In genomic region chr4:41471672-41472071, GRCh38 we compare ENCODE assay signal across 15 cellular contexts.
DNase-seq lines count a peak whose midpoint lies in the region; ATAC-seq, FAIRE-seq and TF ChIP-seq lines count a peak whose summit lies in the region.
"Had no signal": no experiment of that assay in that cellular context is flagged by ENCODE, and none has a peak within 500 bp of the region (broad histone marks: within the 10 kb centered on the region; RNA-seq: fewer than 3 reads in every experiment).

No MANE protein-coding gene starts in this region.

- peak overlapping the region; percentile 57; the same call in 1 of the 2 replicates for H3K27ac Mint-ChIP-seq in HFFc6
- H3K27ac Mint-ChIP-seq in stimulated activated effector memory CD8-positive, alpha-beta T cell treated with anti-CD3 and anti-CD28 coated beads, Interleukin-12 subunit alpha, Interleukin-12 subunit beta, amount 100 ng/mL, for 72 hours, result no peak overlapping the region

- H3K9me3 Mint-ChIP-seq in HFFc6, result no peaks in the 10 kb centered on the region
- peaks cover 9% of the 10 kb centered on the region for H3K9me3 Mint-ChIP-seq in stimulated activated effector memory CD8-positive, alpha-beta T cell treated with anti-CD3 and anti-CD28 coated beads, Interleukin-12 subunit alpha, Interleukin-12 subunit beta, amount 100 ng/mL, for 72 hours

- FAIRE-seq in A549 (lab: Jason Lieb, UNC), result no peak

- peak overlapping the region; percentile 70 to 72; a peak in 4 of 6 replicates for H3K27ac ChIP-seq in A549
- H3K27ac ChIP-seq in caudate nucleus (ENCODE audit: low read depth, low read length), result peak overlapping the region; percentile 78
- H3K27ac ChIP-seq in prostate gland, result peak overlapping the region; percentile 8 to 58

- peak overlapping the region; percentile 58; the same call in 1 of the 2 replicates for H3K4me3 Mint-ChIP-seq in HFFc6
- no peak overlapping the region for H3K4me3 Mint-ChIP-seq in stimulated activated effector memory CD8-positive, alpha-beta T cell treated with anti-CD3 and anti-CD28 coated beads, Interleukin-12 subunit alpha, Interleukin-12 subunit beta, amount 100 ng/mL, for 72 hours

- H3K36me3 Mint-ChIP-seq in HFFc6 (ENCODE audit: low read depth), result peaks cover 7% of the 10 kb centered on the region; the same call in 1 of the 2 replicates
- no peaks in the 10 kb centered on the region for H3K36me3 Mint-ChIP-seq in stimulated activated effector memory CD8-positive, alpha-beta T cell treated with anti-CD3 and anti-CD28 coated beads, Interleukin-12 subunit alpha, Interleukin-12 subunit beta, amount 100 ng/mL, for 72 hours

- TF ChIP-seq RAD21 in A549 (conservative IDR thresholded peaks at IDR 0.05 in 1 of 2, IDR thresholded peaks at IDR 0.05 in 1 of 2), result no peak

- no peaks in the 10 kb centered on the region for H3K27me3 ChIP-seq in prostate gland (replicated peaks; ENCODE audit: insufficient read depth)

- POLR2A ChIA-PET in A549 (lab: Yijun Ruan, JAX), result no interaction called here

- H3K9me3 ChIP-seq in A549, result no peaks in the 10 kb centered on the region
- H3K9me3 ChIP-seq in prostate gland, result no peaks in the 10 kb centered on the region
- no peaks in the 10 kb centered on the region for H3K9me3 ChIP-seq in mucosa of descending colon

- DNase-seq in A549 (ENCODE audit: low read depth in 1 of 2, low spot score in 1 of 2) (no peak), HFFc6 (no peak), caudate nucleus (lab: John Stamatoyannopoulos, UW) (no peak), prostate gland (ENCODE audit: low spot score) (peak; percentile 43), mucosa of descending colon (no peak), NOMO-1 treated with dmso at 0.1 percent for 144 hours (lab: John Stamatoyannopoulos, UW; ENCODE audit: unreplicated experiment) (no peak)
- no peak for DNase-seq in stimulated activated effector memory CD8-positive, alpha-beta T cell treated with anti-CD3 and anti-CD28 coated beads, Interleukin-12 subunit alpha, Interleukin-12 subunit beta, amount 100 ng/mL, for 72 hours (ENCODE audit: low spot score in 2 of 2)
- DNase-seq: C1 segment of cervical spinal cord, DMS153, EL, H7, NCI-H187 treated with DMSO at 0.1 percent for 48 hours, NCI-H2171, NCI-H748 treated with DMSO at 0.1 percent for 48 hours had no signal

- WGBS in A549 (ENCODE audit: missing lambda C conversion rate), result 43% methylated on average over 2 of the region's 2 CpGs
- 15% methylated on average over 2 of the region's 2 CpGs for WGBS in prostate gland

- TF ChIP-seq CTCF in A549 (IDR thresholded peaks at IDR 0.05) (no peak), HFFc6 (IDR thresholded peaks at IDR 0.05) (no peak), prostate gland (IDR thresholded peaks at IDR 0.05) (no peak), mucosa of descending colon (IDR thresholded peaks at IDR 0.05) (no peak)

- no peak for TF ChIP-seq EP300 in A549 (IDR thresholded peaks at IDR 0.05)

- peaks cover 7% of the 10 kb centered on the region; the same call in 1 of the 2 replicates for H3K27me3 Mint-ChIP-seq in HFFc6 (ENCODE audit: insufficient read depth)

- CTCF ChIA-PET in A549 (lab: Yijun Ruan, JAX), result interaction anchor here (0.8 kb wide), 1 partner anchor 16 kb away, joined by 3 read pairs; no protein-coding TSS in a partner anchor

- H3K36me3 ChIP-seq in prostate gland, result no peaks in the 10 kb centered on the region
- no peaks in the 10 kb centered on the region for H3K36me3 ChIP-seq in mucosa of descending colon (ENCODE audit: low read depth)

- H3K4me3 ChIP-seq in A549 (no peak overlapping the region), prostate gland (no peak overlapping the region), mucosa of descending colon (no peak overlapping the region)

- peak overlapping the region; percentile 45 for H3K4me2 ChIP-seq in A549

- peaks cover 72% of the 10 kb centered on the region; the same call in 1 of the 2 replicates for H3K4me1 Mint-ChIP-seq in HFFc6 (ENCODE audit: low read depth)
- H3K4me1 Mint-ChIP-seq in stimulated activated effector memory CD8-positive, alpha-beta T cell treated with anti-CD3 and anti-CD28 coated beads, Interleukin-12 subunit alpha, Interleukin-12 subunit beta, amount 100 ng/mL, for 72 hours, result no peaks in the 10 kb centered on the region

- TF ChIP-seq POLR2A in A549 (IDR thresholded peaks at IDR 0.05; ENCODE audit: low read length), result no peak
- TF ChIP-seq POLR2A in prostate gland (IDR thresholded peaks at IDR 0.05), result no peak

- intact Hi-C loops in prostate gland (cut with DNase I) (no loop called here), mucosa of descending colon (cut with DNase I, micrococcal nuclease) (no loop called here)

- H3K4me1 ChIP-seq in A549 (peaks cover 88% of the 10 kb centered on the region), prostate gland (replicated peaks) (peaks cover 3% of the 10 kb centered on the region), mucosa of descending colon (ENCODE audit: low read depth) (no peaks in the 10 kb centered on the region)

- no peak for ATAC-seq in A549
- no peak for ATAC-seq in stimulated activated effector memory CD8-positive, alpha-beta T cell treated with anti-CD3 and anti-CD28 coated beads, Interleukin-12 subunit alpha, Interleukin-12 subunit beta, amount 100 ng/mL, for 72 hours
- no peak for ATAC-seq in HG02798 (IDR thresholded peaks at IDR 0.05; ENCODE audit: poor library complexity, unreplicated experiment)
- no peak for ATAC-seq in mucosa of descending colon

TF ChIP-seq in A549, 52 proteins besides CTCF, POLR2A, EP300 and RAD21:
- TF ChIP-seq KDM1A (IDR thresholded peaks at IDR 0.05; ENCODE audit: low read depth) (no peak), TFCP2L1 (CRISPR knock-in tag; IDR thresholded peaks at IDR 0.05) (no peak), HOXA7 (CRISPR knock-in tag; IDR thresholded peaks at IDR 0.05) (no peak), BHLHE40 (IDR thresholded peaks at IDR 0.05; ENCODE audit: low read depth, low read length) (no peak)
TF ChIP-seq in A549: peak in this region for 0.
